In the genomic region with DNA sequence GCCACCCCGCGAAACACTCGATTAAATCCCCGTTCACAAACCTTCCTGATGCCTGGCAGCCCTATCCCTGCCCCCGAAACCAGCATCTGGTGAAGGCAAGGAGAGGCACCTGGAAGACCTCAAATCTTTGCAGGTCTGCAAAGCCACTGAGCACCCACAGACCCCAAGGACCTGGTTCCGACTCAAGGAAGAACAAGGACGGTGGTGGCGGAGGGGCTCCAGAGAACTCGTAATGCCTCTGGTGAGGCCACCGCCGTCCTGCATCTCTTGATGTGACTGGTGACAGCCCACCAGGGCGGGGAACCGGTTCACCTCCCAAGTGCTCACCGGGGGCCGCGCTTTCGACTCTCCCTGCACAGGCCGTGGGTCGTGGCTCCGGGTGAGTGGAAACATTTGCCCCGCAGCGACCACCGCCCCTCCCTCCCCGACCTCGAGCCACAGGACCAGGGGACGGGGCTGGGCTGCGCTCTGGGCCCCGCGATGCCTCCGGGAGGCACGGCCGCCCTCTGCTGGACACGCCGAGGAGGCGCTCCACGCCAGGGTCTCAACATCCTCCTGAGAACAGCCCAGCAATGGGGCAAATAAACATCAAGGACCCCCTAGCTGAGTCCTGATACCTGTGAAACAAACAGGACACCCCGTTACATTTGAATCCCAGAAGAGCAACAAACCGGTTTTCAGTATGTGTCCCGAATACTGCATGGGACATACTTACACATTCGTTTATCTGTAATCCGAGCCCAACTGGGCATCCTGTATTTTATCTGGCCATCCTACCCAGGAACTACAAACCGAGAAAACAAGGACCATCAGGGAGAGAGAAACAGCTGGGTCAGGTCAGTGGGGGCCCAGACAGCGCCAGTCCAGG, we compare ENCODE assay signal across 8 cellular contexts. TPM values are rescaled to one million over a fixed set of nuclear protein-coding genes. Genes with fewer than 3 reads are reported as not detected.
DNase-seq lines count a peak whose midpoint lies in the region; ATAC-seq lines count a peak whose summit lies in the region.

No MANE protein-coding gene starts in this region.

- peaks cover 40% of the 10 kb centered on the region for H3K27me3 ChIP-seq in skeletal muscle satellite cell (ENCODE audit: control insufficient read depth, insufficient read depth, low read length)

- H3K4me1 ChIP-seq in skeletal muscle satellite cell (ENCODE audit: control insufficient read depth, insufficient read depth, low read length), result peaks cover 18% of the 10 kb centered on the region

- H3K9ac ChIP-seq in skeletal muscle satellite cell (ENCODE audit: low read depth, low read length), result no peak overlapping the region

- ATAC-seq in GM21825 (IDR thresholded peaks at IDR 0.05; ENCODE audit: unreplicated experiment) (no peak), GM18867 (IDR thresholded peaks at IDR 0.05; ENCODE audit: unreplicated experiment) (no peak)

- peak overlapping the region; percentile 52 for H3K4me3 ChIP-seq in skeletal muscle satellite cell (ENCODE audit: low read length)

- H3K36me3 ChIP-seq in skeletal muscle satellite cell (ENCODE audit: insufficient read depth, low read length), result no peaks in the 10 kb centered on the region

- no peaks in the 10 kb centered on the region for H3K9me3 ChIP-seq in skeletal muscle satellite cell (replicated peaks; ENCODE audit: low read length)

- H3K4me2 ChIP-seq in skeletal muscle satellite cell (ENCODE audit: low read length), result peak overlapping the region; percentile 69

- DNase-seq in NCI-H1436 (lab: John Stamatoyannopoulos, UW) (peak; percentile 52), NCI-H1436 treated with DMSO at 0.1 percent for 48 hours (lab: John Stamatoyannopoulos, UW) (no peak), NCI-H82 treated with DMSO at 0.1 percent for 48 hours (lab: John Stamatoyannopoulos, UW; ENCODE audit: unreplicated experiment) (peak; percentile 5), hepatic stellate cell (ENCODE audit: low spot score) (peak; percentile 71)
- peak; percentile 56 for DNase-seq in activated naive CD4-positive, alpha-beta T cell treated with anti-CD3 and anti-CD28 coated beads, Interleukin-2, amount 50 U/mL, for 16 hours

RNA-seq across cellular contexts. Expression of gene PLPP2, which starts 3.9 kb away (rescaled TPM):
- total RNA-seq in skeletal muscle satellite cell (2012; rRNA removed), result 1.5 and 6.3 TPM in 2 replicates

RNA-seq across cellular contexts. Expression of gene MIER2, which starts 49.5 kb away (rescaled TPM):
- total RNA-seq in skeletal muscle satellite cell (2012; rRNA removed), result 10.9 and 13.2 TPM in 2 replicates
